ENCODE assay signal across 23 cellular contexts in the genomic region with DNA sequence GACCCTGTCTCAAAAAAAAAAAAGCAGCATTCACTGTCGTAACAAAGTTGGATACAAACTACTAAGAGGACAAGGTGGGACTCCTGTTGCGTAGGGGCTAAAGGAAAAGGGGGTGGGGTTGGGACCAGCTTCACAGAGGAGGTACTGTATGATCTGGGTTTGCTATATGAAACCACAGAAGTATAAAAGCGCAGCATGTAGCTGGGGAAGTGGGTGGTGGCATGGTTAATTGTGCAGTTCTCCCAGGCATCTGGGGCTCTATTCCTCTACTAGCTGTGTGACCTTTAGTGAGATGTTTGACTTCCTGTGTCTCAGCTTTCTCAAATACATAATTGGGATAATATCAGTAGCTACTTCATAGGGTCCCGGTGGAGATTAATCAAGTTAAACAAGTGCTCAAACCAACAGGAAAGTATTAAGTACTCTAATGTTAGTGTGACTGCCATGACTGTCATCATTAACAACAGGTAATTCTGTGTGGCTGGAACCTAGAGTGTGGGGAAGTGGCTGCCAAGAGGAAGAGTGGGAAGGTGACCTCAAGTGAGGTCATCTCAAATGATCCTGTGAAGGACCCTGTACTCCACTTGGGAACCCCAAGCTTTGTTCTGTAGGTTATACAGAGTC. TPM values are rescaled to one million over a fixed set of nuclear protein-coding genes. Genes with fewer than 3 reads are reported as not detected.
DNase-seq lines count a peak whose midpoint lies in the region; ATAC-seq lines count a peak whose summit lies in the region.
"Had no signal": no experiment of that assay in that cellular context is flagged by ENCODE, and none has a peak within 500 bp of the region (broad histone marks: within the 10 kb centered on the region; RNA-seq: fewer than 3 reads in every experiment).

No MANE protein-coding gene starts in this region.

- DNase-seq in CD4-positive, CD25-positive, alpha-beta regulatory T cell, result peak in 1 of 3 donors; percentile 16
- peak in 1 of 5 donors; percentile 46 for DNase-seq in CD8-positive, alpha-beta memory T cell
- DNase-seq in naive thymus-derived CD8-positive, alpha-beta T cell, result peak in 6 of 10 donors; percentile 12 to 67 (median 38)
- DNase-seq in NCI-H2171 treated with DMSO at 0.1 percent for 48 hours (lab: John Stamatoyannopoulos, UW) (no peak), SIG-M5 treated with dmso at 0.1 percent for 504 hours (lab: John Stamatoyannopoulos, UW; ENCODE audit: unreplicated experiment) (no peak), putamen (ENCODE audit: low spot score) (no peak)
- DNase-seq: activated B cell treated with CpG ODN at 0.5 μM for 24 hours; cortex of kidney; heart left ventricle; Kasumi-1; NCI-H1092 treated with DMSO at 0.1 percent for 48 hours; NCI-H2081; NCI-H524 treated with DMSO at 0.1 percent for 48 hours; occipital lobe; right cardiac atrium; stimulated activated CD4-positive, alpha-beta T cell treated with anti-CD3 and anti-CD28 coated beads, Interleukin-15, amount 100 ng/mL, for 24 hours; tibial artery had no signal

- H3K27ac Mint-ChIP-seq in CD4-positive, CD25-positive, alpha-beta regulatory T cell, result peak overlapping the region; percentile 69 to 84 (median 72)
- H3K27ac Mint-ChIP-seq in CD8-positive, alpha-beta memory T cell, result peak overlapping the region; percentile 8 to 86 (median 18)
- peak overlapping the region; percentile 22 for H3K27ac Mint-ChIP-seq in activated T-helper 17 cell treated with anti-CD3 and anti-CD28 coated beads, Interleukin-2, amount 50 U/mL, for 72 hours
- peak overlapping the region; percentile 59 to 93 (median 90) for H3K27ac Mint-ChIP-seq in naive thymus-derived CD8-positive, alpha-beta T cell
- H3K27ac Mint-ChIP-seq: activated B cell treated with CpG ODN at 0.5 μM for 24 hours had no signal

- H3K27me3 ChIP-seq in CD4-positive, CD25-positive, alpha-beta regulatory T cell (ENCODE audit: control insufficient read depth, insufficient read depth, low read length), result no peaks in the 10 kb centered on the region
- H3K27me3 ChIP-seq in CD8-positive, alpha-beta memory T cell (ENCODE audit: insufficient read depth, low read length, poor library complexity, severe bottlenecking), result no peaks in the 10 kb centered on the region
- H3K27me3 ChIP-seq: brain microvascular endothelial cell, heart left ventricle, tibial artery had no signal

- H3K27ac ChIP-seq in CD4-positive, CD25-positive, alpha-beta regulatory T cell (ENCODE audit: insufficient read depth, low read length, poor library complexity, severe bottlenecking), result no peak overlapping the region
- no peak overlapping the region for H3K27ac ChIP-seq in CD8-positive, alpha-beta memory T cell (ENCODE audit: low read depth, low read length)
- H3K27ac ChIP-seq: brain microvascular endothelial cell, GM23248, tibial artery had no signal

- H3K4me3 ChIP-seq in CD4-positive, CD25-positive, alpha-beta regulatory T cell (ENCODE audit: low read depth, low read length), result no peak overlapping the region
- no peak overlapping the region for H3K4me3 ChIP-seq in CD8-positive, alpha-beta memory T cell (ENCODE audit: low read length)
- H3K4me3 ChIP-seq: GM23248, heart left ventricle, tibial artery had no signal

- POLR2A ChIA-PET in CD8-positive, alpha-beta memory T cell (lab: Charles Lee), result interaction anchor here (0.5 kb wide), 1 partner anchor 29 kb away, joined by 3 read pairs; a partner anchor contains a TSS
- POLR2A ChIA-PET in naive thymus-derived CD8-positive, alpha-beta T cell (lab: Charles Lee), result interaction anchor here (1.1 to 4.0 kb wide), 3 partner anchors 11 to 29 kb away, joined by 5 to 32 read pairs (median 7); a partner anchor contains a TSS

- CTCF ChIA-PET in CD8-positive, alpha-beta memory T cell (lab: Charles Lee), result interaction anchor here (1.3 kb wide), 1 partner anchor 11 kb away, joined by 7 read pairs; a partner anchor contains a TSS

- no peaks in the 10 kb centered on the region for H3K9me3 ChIP-seq in CD4-positive, CD25-positive, alpha-beta regulatory T cell (ENCODE audit: control insufficient read depth in 2 of 2, low read length in 2 of 2)
- no peaks in the 10 kb centered on the region for H3K9me3 ChIP-seq in CD8-positive, alpha-beta memory T cell (ENCODE audit: low read length)
- H3K9me3 ChIP-seq: heart left ventricle, tibial artery had no signal

- peaks cover 0 to 1% (median 0%) of the 10 kb centered on the region in 7 donors for H3K9me3 Mint-ChIP-seq in CD4-positive, CD25-positive, alpha-beta regulatory T cell
- H3K9me3 Mint-ChIP-seq in CD8-positive, alpha-beta memory T cell, result no peaks in the 10 kb centered on the region
- no peaks in the 10 kb centered on the region for H3K9me3 Mint-ChIP-seq in activated T-helper 17 cell treated with anti-CD3 and anti-CD28 coated beads, Interleukin-2, amount 50 U/mL, for 72 hours
- H3K9me3 Mint-ChIP-seq in naive thymus-derived CD8-positive, alpha-beta T cell, result no peaks in the 10 kb centered on the region
- H3K9me3 Mint-ChIP-seq: activated B cell treated with CpG ODN at 0.5 μM for 24 hours had no signal

- peaks cover 19% of the 10 kb centered on the region for H3K36me3 Mint-ChIP-seq in CD4-positive, CD25-positive, alpha-beta regulatory T cell
- H3K36me3 Mint-ChIP-seq in CD8-positive, alpha-beta memory T cell, result peaks cover 0 to 38% (median 5%) of the 10 kb centered on the region in 3 donors
- H3K36me3 Mint-ChIP-seq in activated T-helper 17 cell treated with anti-CD3 and anti-CD28 coated beads, Interleukin-2, amount 50 U/mL, for 72 hours (ENCODE audit: low read depth), result peaks cover 16% of the 10 kb centered on the region
- peaks cover 0 to 17% (median 0%) of the 10 kb centered on the region in 3 donors for H3K36me3 Mint-ChIP-seq in naive thymus-derived CD8-positive, alpha-beta T cell

- H3K36me3 ChIP-seq in CD4-positive, CD25-positive, alpha-beta regulatory T cell (ENCODE audit: control insufficient read depth, insufficient read depth, low read length), result peaks cover 7% of the 10 kb centered on the region
- no peaks in the 10 kb centered on the region for H3K36me3 ChIP-seq in CD8-positive, alpha-beta memory T cell (ENCODE audit: insufficient read depth, low read length)
- H3K36me3 ChIP-seq: brain microvascular endothelial cell had no signal

- peak overlapping the region in 1 of 4 donors; percentile 15 for H3K4me3 Mint-ChIP-seq in CD4-positive, CD25-positive, alpha-beta regulatory T cell
- H3K4me3 Mint-ChIP-seq in CD8-positive, alpha-beta memory T cell, result no peak overlapping the region
- no peak overlapping the region for H3K4me3 Mint-ChIP-seq in activated T-helper 17 cell treated with anti-CD3 and anti-CD28 coated beads, Interleukin-2, amount 50 U/mL, for 72 hours
- peak overlapping the region; percentile 9 to 81 (median 62) for H3K4me3 Mint-ChIP-seq in naive thymus-derived CD8-positive, alpha-beta T cell
- H3K4me3 Mint-ChIP-seq: activated B cell treated with CpG ODN at 0.5 μM for 24 hours had no signal

- H3K27me3 Mint-ChIP-seq in CD4-positive, CD25-positive, alpha-beta regulatory T cell, result no peaks in the 10 kb centered on the region
- no peaks in the 10 kb centered on the region for H3K27me3 Mint-ChIP-seq in CD8-positive, alpha-beta memory T cell
- no peaks in the 10 kb centered on the region for H3K27me3 Mint-ChIP-seq in activated T-helper 17 cell treated with anti-CD3 and anti-CD28 coated beads, Interleukin-2, amount 50 U/mL, for 72 hours
- no peaks in the 10 kb centered on the region for H3K27me3 Mint-ChIP-seq in naive thymus-derived CD8-positive, alpha-beta T cell
- H3K27me3 Mint-ChIP-seq: activated B cell treated with CpG ODN at 0.5 μM for 24 hours had no signal

- peaks cover 5 to 43% (median 15%) of the 10 kb centered on the region in 4 donors for H3K4me1 Mint-ChIP-seq in CD4-positive, CD25-positive, alpha-beta regulatory T cell
- H3K4me1 Mint-ChIP-seq in CD8-positive, alpha-beta memory T cell, result peaks cover 21 to 41% (median 31%) of the 10 kb centered on the region in 3 donors
- H3K4me1 Mint-ChIP-seq in activated T-helper 17 cell treated with anti-CD3 and anti-CD28 coated beads, Interleukin-2, amount 50 U/mL, for 72 hours, result peaks cover 21% of the 10 kb centered on the region
- H3K4me1 Mint-ChIP-seq in naive thymus-derived CD8-positive, alpha-beta T cell, result peaks cover 33 to 71% (median 47%) of the 10 kb centered on the region in 4 donors

- ATAC-seq in CD4-positive, CD25-positive, alpha-beta regulatory T cell (ENCODE audit: low read depth in 2 of 2), result peak in 1 of 2 donors; percentile 40
- ATAC-seq in activated T-helper 17 cell treated with anti-CD3 and anti-CD28 coated beads, Interleukin-2, amount 50 U/mL, for 72 hours (replicated peaks), result peak; percentile 21
- peak; percentile 94 for ATAC-seq in naive thymus-derived CD8-positive, alpha-beta T cell
- ATAC-seq: Right ventricle myocardium inferior had no signal

- no peaks in the 10 kb centered on the region for H3K4me1 ChIP-seq in CD4-positive, CD25-positive, alpha-beta regulatory T cell (ENCODE audit: control insufficient read depth, insufficient read depth, low read length, poor library complexity, severe bottlenecking)
- peaks cover 29% of the 10 kb centered on the region for H3K4me1 ChIP-seq in CD8-positive, alpha-beta memory T cell (ENCODE audit: insufficient read depth, low read length)

RNA-seq across cellular contexts. Expression of a gene that starts 11.5 kb away (rescaled TPM):
- total RNA-seq in CD4-positive, CD25-positive, alpha-beta regulatory T cell, result 14.9 TPM
- 10 to 100 TPM; 20.4 to 25.9 (median 22.3) TPM for polyA plus RNA-seq in CD4-positive, CD25-positive, alpha-beta regulatory T cell
- 10 to 100 TPM; 14.1 to 14.7 TPM for total RNA-seq in CD8-positive, alpha-beta memory T cell
- polyA plus RNA-seq in CD8-positive, alpha-beta memory T cell, result 30.9 TPM
- 10 to 100 TPM; 19.8 to 22.0 TPM for total RNA-seq in activated T-helper 17 cell treated with anti-CD3 and anti-CD28 coated beads, Interleukin-2, amount 50 U/mL, for 72 hours
- total RNA-seq in naive thymus-derived CD8-positive, alpha-beta T cell, result 10 to 100 TPM; 22.9 to 23.7 TPM
- polyA plus RNA-seq in naive thymus-derived CD8-positive, alpha-beta T cell, result 10 to 100 TPM; 27.6 to 39.3 (median 30.0) TPM

RNA-seq across cellular contexts. Expression of a gene that starts 20.6 kb away (rescaled TPM):
- total RNA-seq in CD4-positive, CD25-positive, alpha-beta regulatory T cell, result not detected
- not detected for polyA plus RNA-seq in CD4-positive, CD25-positive, alpha-beta regulatory T cell
- not detected for total RNA-seq in CD8-positive, alpha-beta memory T cell
- not detected for polyA plus RNA-seq in CD8-positive, alpha-beta memory T cell
- total RNA-seq in activated T-helper 17 cell treated with anti-CD3 and anti-CD28 coated beads, Interleukin-2, amount 50 U/mL, for 72 hours, result not detected
- total RNA-seq in naive thymus-derived CD8-positive, alpha-beta T cell, result not detected
- not detected for polyA plus RNA-seq in naive thymus-derived CD8-positive, alpha-beta T cell
- total RNA-seq: activated B cell treated with CpG ODN at 0.5 μM for 24 hours, GM23248, heart left ventricle, liver, occipital lobe, Right ventricle myocardium inferior had no signal
- polyA plus RNA-seq: BJ, GM23248, heart left ventricle, liver, right cardiac atrium had no signal

RNA-seq across cellular contexts. Expression of a gene that starts 29.3 kb away (rescaled TPM):
- total RNA-seq in CD4-positive, CD25-positive, alpha-beta regulatory T cell, result not detected
- polyA plus RNA-seq in CD4-positive, CD25-positive, alpha-beta regulatory T cell, result not detected
- total RNA-seq in CD8-positive, alpha-beta memory T cell, result not detected
- not detected for polyA plus RNA-seq in CD8-positive, alpha-beta memory T cell
- total RNA-seq in activated T-helper 17 cell treated with anti-CD3 and anti-CD28 coated beads, Interleukin-2, amount 50 U/mL, for 72 hours, result 10 to 100 TPM in 1 of 2 donors, not detected in 1; 14.1 TPM
- total RNA-seq in naive thymus-derived CD8-positive, alpha-beta T cell, result 10 to 100 TPM; 20.8 to 33.0 TPM
- not detected for polyA plus RNA-seq in naive thymus-derived CD8-positive, alpha-beta T cell
- total RNA-seq: activated B cell treated with CpG ODN at 0.5 μM for 24 hours, GM23248, liver, occipital lobe had no signal
- polyA plus RNA-seq: BJ, GM23248, heart left ventricle, liver, right cardiac atrium had no signal

Comparison
In these comparisons a context has a peak if more than half of its experiments do, and no peak if none do; other contexts are left out.
1. DNase-seq: peak in naive thymus-derived CD8-positive, alpha-beta T cell (6 of 10); none in NCI-H2171 treated with DMSO at 0.1 percent for 48 hours (single experiment), SIG-M5 treated with dmso at 0.1 percent for 504 hours (single experiment) and putamen (single experiment).
2. H3K27ac Mint-ChIP-seq: peak in every context shown above with its lines; median percentile 90 in naive thymus-derived CD8-positive, alpha-beta T cell; 72 in CD4-positive, CD25-positive, alpha-beta regulatory T cell; 22 in activated T-helper 17 cell treated with anti-CD3 and anti-CD28 coated beads, Interleukin-2, amount 50 U/mL, for 72 hours; 18 in CD8-positive, alpha-beta memory T cell.
3. H3K4me3 Mint-ChIP-seq: peak in naive thymus-derived CD8-positive, alpha-beta T cell (10 of 10); none in CD8-positive, alpha-beta memory T cell (0 of 7) and activated T-helper 17 cell treated with anti-CD3 and anti-CD28 coated beads, Interleukin-2, amount 50 U/mL, for 72 hours (single experiment).